6 cellular contexts compared by ENCODE assay signal in genomic region chr12:113186033-113186365, GRCh38. TPM values are rescaled to one million over a fixed set of nuclear protein-coding genes. Genes with fewer than 3 reads are reported as not detected.
DNase-seq lines count a peak whose midpoint lies in the region; ATAC-seq, FAIRE-seq and TF ChIP-seq lines count a peak whose summit lies in the region.

No MANE protein-coding gene starts in this region.

- peak overlapping the region in 9 of 12 donors; percentile 86 to 98 (median 95) for H3K27ac ChIP-seq in heart left ventricle
- peak overlapping the region; percentile 93 to 97 (median 96) for H3K27ac ChIP-seq in sigmoid colon

- intact Hi-C loops in heart left ventricle (cut with DNase I) (loop anchor here in 1 of 10 donors (5.0 kb wide), 1 partner anchor 171 kb away; the partner anchor contains the start of gene PLBD2), cardiac septum (cut with DNase I) (loop anchor here (5.0 kb wide), 1 partner anchor 171 kb away; the partner anchor contains the start of gene PLBD2), sigmoid colon (cut with DNase I) (loop anchor here (10.0 kb wide), 1 partner anchor 59 kb away; no protein-coding TSS in a partner anchor)

- TF ChIP-seq POLR2A in heart left ventricle (IDR thresholded peaks at IDR 0.05) = no peak
- no peak for TF ChIP-seq POLR2A in sigmoid colon (IDR thresholded peaks at IDR 0.05)

- no peak for TF ChIP-seq EP300 in sigmoid colon (IDR thresholded peaks at IDR 0.05)

- DNase-seq in heart left ventricle = no peak
- DNase-seq in cardiac septum (ENCODE audit: low spot score) = no peak
- DNase-seq in dermis microvascular lymphatic vessel endothelial cell (ENCODE audit: low read depth in 2 of 2) = peak; percentile 21 to 37
- DNase-seq in sigmoid colon = no peak
- DNase-seq in D721Med (ENCODE audit: insufficient read length, low spot score) = no peak

- H3K9me3 ChIP-seq in heart left ventricle (no peaks in the 10 kb centered on the region), sigmoid colon (no peaks in the 10 kb centered on the region)

- no peaks in the 10 kb centered on the region for H3K27me3 ChIP-seq in heart left ventricle
- H3K27me3 ChIP-seq in sigmoid colon = no peaks in the 10 kb centered on the region

- H3K4me1 ChIP-seq in heart left ventricle (peaks cover 0 to 33% (median 21%) of the 10 kb centered on the region in 12 donors), sigmoid colon (peaks cover 0 to 30% (median 26%) of the 10 kb centered on the region in 4 donors)

- H3K36me3 ChIP-seq in heart left ventricle (peaks cover 0 to 28% (median 13%) of the 10 kb centered on the region in 9 donors), sigmoid colon (peaks cover 0 to 17% (median 0%) of the 10 kb centered on the region in 4 donors)

- 11 to 15% (median 12%) methylated on average over 11 of the region's 11 CpGs for WGBS in heart left ventricle, 4 donors
- 4 to 10% methylated on average over 11 of the region's 11 CpGs for WGBS in sigmoid colon, 2 donors

- FAIRE-seq in D721Med (lab: Jason Lieb, UNC) = no peak

- peak overlapping the region; percentile 73 to 100 (median 96) for H3K4me3 ChIP-seq in heart left ventricle
- peak overlapping the region; percentile 77 to 99 (median 86) for H3K4me3 ChIP-seq in sigmoid colon

- no peak for ATAC-seq in heart left ventricle
- no peak for ATAC-seq in GM19452 (IDR thresholded peaks at IDR 0.05; ENCODE audit: unreplicated experiment)

- TF ChIP-seq CTCF in heart left ventricle (IDR thresholded peaks at IDR 0.05) (no peak), sigmoid colon (IDR thresholded peaks at IDR 0.05) (no peak), D721Med (IDR thresholded peaks at IDR 0.05; ENCODE audit: insufficient read depth, missing control alignments) (no peak)

RNA-seq across cellular contexts. Expression of gene RITA1, which starts 0.5 kb away (rescaled TPM):
- total RNA-seq in heart left ventricle (10 to 100 TPM; 13.3 to 30.7 (median 16.0) TPM), cardiac septum (11.0 TPM), dermis microvascular lymphatic vessel endothelial cell (14.2 and 21.4 TPM in 2 replicates), sigmoid colon (10 to 100 TPM; 12.5 to 18.3 (median 15.5) TPM)
- polyA plus RNA-seq in heart left ventricle (10 to 100 TPM; 10.4 to 12.9 TPM), sigmoid colon (10 to 100 TPM; 16.2 to 28.4 (median 18.7) TPM)

RNA-seq across cellular contexts. Expression of gene DDX54, which starts 0.7 kb away (rescaled TPM):
- total RNA-seq in heart left ventricle (10 to 100 TPM; 28.2 to 60.2 (median 38.2) TPM), cardiac septum (35.5 TPM), dermis microvascular lymphatic vessel endothelial cell (32.5 and 38.8 TPM in 2 replicates), sigmoid colon (10 to 100 TPM; 24.5 to 47.4 (median 40.8) TPM)
- polyA plus RNA-seq in heart left ventricle (10 to 100 TPM; 23.4 to 53.2 TPM), sigmoid colon (10 to 100 TPM; 19.2 to 82.8 (median 25.4) TPM)

RNA-seq across cellular contexts. Expression of gene TPCN1, which starts 35.3 kb away (rescaled TPM):
- total RNA-seq in heart left ventricle (100 to 1,000 TPM in 4 of 9 donors, 10 to 100 TPM in 5; 52.1 to 136 (median 92.0) TPM), cardiac septum (77.1 TPM), dermis microvascular lymphatic vessel endothelial cell (5.5 and 7.2 TPM in 2 replicates), sigmoid colon (10 to 100 TPM; 25.7 to 51.5 (median 28.9) TPM)
- polyA plus RNA-seq in heart left ventricle (10 to 100 TPM; 22.6 to 75.1 TPM), sigmoid colon (10 to 100 TPM in 1 of 3 donors, 1 to 10 TPM in 2; 6.0 to 51.0 (median 9.7) TPM)

RNA-seq across cellular contexts. Expression of gene CFAP73, which starts 36.5 kb away (rescaled TPM):
- total RNA-seq in heart left ventricle (not detected), cardiac septum (not detected), dermis microvascular lymphatic vessel endothelial cell (not detected in 2 replicates), sigmoid colon (not detected)
- polyA plus RNA-seq in heart left ventricle (under 1 TPM; 0.04 to 0.11 TPM), sigmoid colon (under 1 TPM; 0.42 to 0.60 (median 0.46) TPM)

RNA-seq across cellular contexts. Expression of gene RASAL1, which starts 50.4 kb away (rescaled TPM):
- total RNA-seq in heart left ventricle (not detected), cardiac septum (not detected), dermis microvascular lymphatic vessel endothelial cell (not detected in 2 replicates), sigmoid colon (under 1 TPM in 2 of 4 donors, not detected in 2; under 0.01 to 0.28 TPM)
- polyA plus RNA-seq in heart left ventricle (not detected), sigmoid colon (10 to 100 TPM in 1 of 3 donors, 1 to 10 TPM in 2; 3.0 to 10.5 (median 5.1) TPM)

Comparison
In these comparisons a context has a peak if more than half of its experiments do, and no peak if none do; other contexts are left out.
1. DNase-seq: peak in dermis microvascular lymphatic vessel endothelial cell (2 of 2); none in heart left ventricle (0 of 5), cardiac septum (single experiment), sigmoid colon (single experiment) and D721Med (single experiment).